ENCODE assay signal across 24 cellular contexts in genomic region chr11:65089621-65090020, GRCh38. TPM values are rescaled to one million over a fixed set of nuclear protein-coding genes. Genes with fewer than 3 reads are reported as not detected.
DNase-seq lines count a peak whose midpoint lies in the region; ATAC-seq and TF ChIP-seq lines count a peak whose summit lies in the region.
"Had no signal": no experiment of that assay in that cellular context is flagged by ENCODE, and none has a peak within 500 bp of the region (broad histone marks: within the 10 kb centered on the region; RNA-seq: fewer than 3 reads in every experiment).

No MANE protein-coding gene starts in this region.

- no peaks in the 10 kb centered on the region for H3K9me3 Mint-ChIP-seq in CD4-positive, alpha-beta T cell
- no peaks in the 10 kb centered on the region for H3K9me3 Mint-ChIP-seq in neural crest cell
- no peaks in the 10 kb centered on the region for H3K9me3 Mint-ChIP-seq in CD8-positive, alpha-beta memory T cell

- POLR2A ChIA-PET in CD4-positive, alpha-beta T cell (lab: Charles Lee), result no interaction called here
- POLR2A ChIA-PET in CD8-positive, alpha-beta memory T cell (lab: Charles Lee), result no interaction called here

- no peaks in the 10 kb centered on the region for H3K27me3 Mint-ChIP-seq in CD4-positive, alpha-beta T cell
- no peaks in the 10 kb centered on the region for H3K27me3 Mint-ChIP-seq in neural crest cell (ENCODE audit: low read depth)
- no peaks in the 10 kb centered on the region for H3K27me3 Mint-ChIP-seq in CD8-positive, alpha-beta memory T cell
- H3K27me3 Mint-ChIP-seq: B cell had no signal

- no peak for DNase-seq in CD4-positive, alpha-beta T cell
- peak; percentile 17 for DNase-seq in HT-29 (ENCODE audit: low spot score)
- peak; percentile 77 for DNase-seq in RPMI8226
- DNase-seq in neural crest cell (ENCODE audit: low read depth, low spot score), result no peak
- no peak for DNase-seq in A172 (ENCODE audit: low spot score)
- no peak for DNase-seq in CD8-positive, alpha-beta memory T cell
- DNase-seq: Calu3, DMS79 treated with DMSO at 0.1 percent for 48 hours, GF-D8, Kasumi-1, NCI-H1048, NCI-H1417, NCI-H1694, NCI-H2029 treated with DMSO at 0.1 percent for 48 hours, NCI-H446 treated with DMSO at 0.1 percent for 48 hours, NCI-H526, NCI-H82, OCI-M1, Peyer's patch had no signal

- no peaks in the 10 kb centered on the region for H3K9me3 ChIP-seq in CD4-positive, alpha-beta T cell (ENCODE audit: control insufficient read depth, low read length)
- H3K9me3 ChIP-seq in CD8-positive, alpha-beta memory T cell (ENCODE audit: low read length), result no peaks in the 10 kb centered on the region
- H3K9me3 ChIP-seq: Peyer's patch had no signal

- no peak overlapping the region for H3K4me3 Mint-ChIP-seq in CD4-positive, alpha-beta T cell
- H3K4me3 Mint-ChIP-seq in neural crest cell, result peak overlapping the region; percentile 61
- peak overlapping the region in 1 of 7 donors; percentile 30 for H3K4me3 Mint-ChIP-seq in CD8-positive, alpha-beta memory T cell
- H3K4me3 Mint-ChIP-seq: B cell had no signal

- no peaks in the 10 kb centered on the region for H3K27me3 ChIP-seq in CD4-positive, alpha-beta T cell (ENCODE audit: control insufficient read depth, insufficient read depth, low read length)
- no peaks in the 10 kb centered on the region for H3K27me3 ChIP-seq in CD8-positive, alpha-beta memory T cell (ENCODE audit: insufficient read depth, low read length, poor library complexity, severe bottlenecking)
- H3K27me3 ChIP-seq: Peyer's patch had no signal

- intact Hi-C loops in CD4-positive, alpha-beta T cell (cut with DNase I, micrococcal nuclease), result loop anchor here in 1 of 2 experiments (10.0 kb wide), 2 partner anchors 245 to 1255 kb away; partner anchors contain the start of genes B4GAT1, BRMS1 and CDC42BPG

- H3K27ac Mint-ChIP-seq in CD4-positive, alpha-beta T cell, result peak overlapping the region; percentile 44
- H3K27ac Mint-ChIP-seq in neural crest cell (ENCODE audit: unreplicated experiment), result peak overlapping the region; percentile 62
- H3K27ac Mint-ChIP-seq in CD8-positive, alpha-beta memory T cell, result peak overlapping the region in 2 of 8 donors; percentile 21 to 58
- H3K27ac Mint-ChIP-seq: B cell had no signal

- no peak overlapping the region for H3K4me3 ChIP-seq in CD8-positive, alpha-beta memory T cell (ENCODE audit: low read length)
- H3K4me3 ChIP-seq: Peyer's patch had no signal

- H3K36me3 ChIP-seq in CD8-positive, alpha-beta memory T cell (ENCODE audit: insufficient read depth, low read length), result peaks cover 13% of the 10 kb centered on the region

- CTCF ChIA-PET in CD4-positive, alpha-beta T cell (lab: Charles Lee), result interaction anchor here (1.4 kb wide), 1 partner anchor 21 kb away, joined by 4 read pairs; no protein-coding TSS in a partner anchor
- CTCF ChIA-PET in CD8-positive, alpha-beta memory T cell (lab: Charles Lee), result no interaction called here

- peaks cover 14% of the 10 kb centered on the region for H3K4me1 Mint-ChIP-seq in CD4-positive, alpha-beta T cell (ENCODE audit: low read depth)
- H3K4me1 Mint-ChIP-seq in neural crest cell, result peaks cover 10% of the 10 kb centered on the region
- H3K4me1 Mint-ChIP-seq in CD8-positive, alpha-beta memory T cell, result peaks cover 12 to 13% (median 13%) of the 10 kb centered on the region in 3 donors

- no peak for ATAC-seq in CD4-positive, alpha-beta T cell (ENCODE audit: poor library complexity)
- ATAC-seq in GM18873 (IDR thresholded peaks at IDR 0.05; ENCODE audit: low FRiP score, unreplicated experiment), result no peak
- ATAC-seq: HCT116, SK-N-SH treated with all-trans-retinoic acid at 6 μM for 48 hours had no signal

- no peak for TF ChIP-seq CTCF in CD4-positive, alpha-beta T cell (IDR thresholded peaks at IDR 0.05)
- TF ChIP-seq CTCF in neural crest cell (conservative IDR thresholded peaks at IDR 0.05), result no peak

- H3K36me3 Mint-ChIP-seq in CD4-positive, alpha-beta T cell (ENCODE audit: low read depth), result peaks cover 47% of the 10 kb centered on the region
- no peaks in the 10 kb centered on the region for H3K36me3 Mint-ChIP-seq in neural crest cell (ENCODE audit: low read depth)
- peaks cover 4 to 46% (median 10%) of the 10 kb centered on the region in 3 donors for H3K36me3 Mint-ChIP-seq in CD8-positive, alpha-beta memory T cell

- peaks cover 18% of the 10 kb centered on the region for H3K4me1 ChIP-seq in CD8-positive, alpha-beta memory T cell (ENCODE audit: insufficient read depth, low read length)

- no peak overlapping the region for H3K27ac ChIP-seq in CD4-positive, alpha-beta T cell (ENCODE audit: low read depth, low read length)
- no peak overlapping the region for H3K27ac ChIP-seq in CD8-positive, alpha-beta memory T cell (ENCODE audit: low read depth, low read length)
- H3K27ac ChIP-seq: C4-2B, Peyer's patch had no signal

RNA-seq across cellular contexts. Expression of gene ZFPL1, which starts 5.6 kb away (rescaled TPM):
- total RNA-seq in CD4-positive, alpha-beta T cell, result 10 to 100 TPM; 46.2 to 47.7 TPM
- total RNA-seq in HT-29 (2014; rRNA removed; shearing (Covaris generic)), result 124 and 128 TPM in 2 replicates
- 33.2 and 35.7 TPM in 2 replicates for total RNA-seq in neural crest cell
- 41.4 and 65.5 TPM in 2 replicates for total RNA-seq in A172 (2014; rRNA removed; shearing (Covaris generic))
- 10 to 100 TPM; 30.8 to 33.5 TPM for total RNA-seq in CD8-positive, alpha-beta memory T cell
- polyA plus RNA-seq in CD8-positive, alpha-beta memory T cell, result 24.4 TPM

RNA-seq across cellular contexts. Expression of gene CDCA5, which starts 5.8 kb away (rescaled TPM):
- total RNA-seq in CD4-positive, alpha-beta T cell, result under 1 TPM; 0.77 to 0.84 TPM
- total RNA-seq in HT-29 (2014; rRNA removed; shearing (Covaris generic)), result 66.1 and 72.1 TPM in 2 replicates
- 83.1 and 84.8 TPM in 2 replicates for total RNA-seq in neural crest cell
- 40.0 and 49.5 TPM in 2 replicates for total RNA-seq in A172 (2014; rRNA removed; shearing (Covaris generic))
- total RNA-seq in CD8-positive, alpha-beta memory T cell, result 10 to 100 TPM; 94.9 to 98.8 TPM
- 0.54 TPM for polyA plus RNA-seq in CD8-positive, alpha-beta memory T cell

RNA-seq across cellular contexts. Expression of gene VPS51, which starts 6.4 kb away (rescaled TPM):
- total RNA-seq in CD4-positive, alpha-beta T cell, result 100 to 1,000 TPM; 243 to 246 TPM
- total RNA-seq in HT-29 (2014; rRNA removed; shearing (Covaris generic)), result 549 and 628 TPM in 2 replicates
- total RNA-seq in neural crest cell, result 76.5 and 94.3 TPM in 2 replicates
- 51.1 and 208 TPM in 2 replicates for total RNA-seq in A172 (2014; rRNA removed; shearing (Covaris generic))
- total RNA-seq in CD8-positive, alpha-beta memory T cell, result 100 to 1,000 TPM; 120 to 131 TPM
- polyA plus RNA-seq in CD8-positive, alpha-beta memory T cell, result 99.1 TPM

RNA-seq across cellular contexts. Expression of gene TM7SF2, which starts 22.1 kb away (rescaled TPM):
- total RNA-seq in CD4-positive, alpha-beta T cell, result 10 to 100 TPM; 20.0 to 20.4 TPM
- 84.4 and 113 TPM in 2 replicates for total RNA-seq in HT-29 (2014; rRNA removed; shearing (Covaris generic))
- 102 and 104 TPM in 2 replicates for total RNA-seq in neural crest cell
- total RNA-seq in A172 (2014; rRNA removed; shearing (Covaris generic)), result 1.9 and 8.5 TPM in 2 replicates
- total RNA-seq in CD8-positive, alpha-beta memory T cell, result 10 to 100 TPM; 17.8 to 17.9 TPM
- polyA plus RNA-seq in CD8-positive, alpha-beta memory T cell, result 11.1 TPM

RNA-seq across cellular contexts. Expression of gene ZNHIT2, which starts 27.9 kb away (rescaled TPM):
- 1 to 10 TPM; 9.0 to 9.5 TPM for total RNA-seq in CD4-positive, alpha-beta T cell
- total RNA-seq in HT-29 (2014; rRNA removed; shearing (Covaris generic)), result 104 and 115 TPM in 2 replicates
- 8.0 and 8.3 TPM in 2 replicates for total RNA-seq in neural crest cell
- 10.4 and 22.3 TPM in 2 replicates for total RNA-seq in A172 (2014; rRNA removed; shearing (Covaris generic))
- 10 to 100 TPM; 15.2 to 20.1 TPM for total RNA-seq in CD8-positive, alpha-beta memory T cell
- 19.8 TPM for polyA plus RNA-seq in CD8-positive, alpha-beta memory T cell

Comparison
In these comparisons a context has a peak if more than half of its experiments do, and no peak if none do; other contexts are left out.
1. DNase-seq: peak in HT-29 (single experiment) and RPMI8226 (single experiment); none in CD4-positive, alpha-beta T cell (0 of 10), neural crest cell (single experiment), A172 (single experiment) and CD8-positive, alpha-beta memory T cell (0 of 5).
2. RNA of gene CDCA5, which starts 5.8 kb away (total RNA-seq): 94.9 to 98.8 TPM in CD8-positive, alpha-beta memory T cell, 83.1 to 84.8 TPM in neural crest cell, 66.1 to 72.1 TPM in HT-29 and 40.0 to 49.5 TPM in A172; 0.77 to 0.84 TPM in CD4-positive, alpha-beta T cell; every median in the first group is over 10 times any median in the second.